ENCODE assay signal across 16 cellular contexts in the genomic region with DNA sequence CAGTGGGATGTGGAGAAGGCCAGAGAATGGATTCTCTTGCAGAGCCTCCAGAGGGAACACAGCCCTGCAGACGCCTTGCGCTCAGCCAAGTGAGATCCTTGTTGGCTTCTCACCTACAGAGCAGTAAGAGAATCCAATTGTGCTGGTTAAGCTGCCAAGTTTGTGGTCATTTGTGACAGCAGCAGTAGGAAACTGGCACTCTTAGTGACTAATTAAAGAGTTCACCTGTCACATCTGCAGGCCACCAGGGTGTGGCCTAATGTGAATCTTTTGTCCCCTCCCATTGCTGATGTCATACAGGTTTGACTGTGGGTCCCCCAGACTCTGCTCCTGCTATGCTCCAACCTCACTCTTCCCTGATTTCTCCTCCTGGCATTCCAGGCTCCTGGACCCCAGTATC.
DNase-seq lines count a peak whose midpoint lies in the region; ATAC-seq and TF ChIP-seq lines count a peak whose summit lies in the region.
"Had no signal": no experiment of that assay in that cellular context is flagged by ENCODE, and none has a peak within 500 bp of the region (broad histone marks: within the 10 kb centered on the region; RNA-seq: fewer than 3 reads in every experiment).

No MANE protein-coding gene starts in this region.

- H3K4me3 Mint-ChIP-seq in WTC11: no peak overlapping the region
- H3K4me3 Mint-ChIP-seq: T-helper 17 cell had no signal

- H3K4me3 ChIP-seq in H7 (ENCODE audit: insufficient read depth, low read depth, low read length): no peak overlapping the region
- H3K4me3 ChIP-seq: BLaER1 treated with 17β-estradiol and CSF1 and Interleukin-3, amounts not matched to agents 10 nM and 100 nM; GM12878; K562 had no signal

- CTCF ChIA-PET in WTC11 (lab: Charles Lee): interaction anchor here (1.4 to 2.1 kb wide), 2 partner anchors 46 to 353 kb away, joined by 4 to 7 read pairs; no protein-coding TSS in a partner anchor

- ATAC-seq in WTC11 (peak; percentile 14; the same call in 1 of the 2 replicates), HG03457 (IDR thresholded peaks at IDR 0.05; ENCODE audit: unreplicated experiment) (no peak)
- ATAC-seq: GM12878, K562, Right ventricle myocardium inferior, T-helper 17 cell had no signal

- peak; percentile 33 for DNase-seq in H7
- DNase-seq in NCI-H2107 (lab: John Stamatoyannopoulos, UW): peak; percentile 38
- no peak for DNase-seq in WTC11 (ENCODE audit: low spot score)
- DNase-seq in renal cortical epithelial cell (ENCODE audit: low read depth): peak; percentile 10
- no peak for DNase-seq in SIG-M5 (lab: John Stamatoyannopoulos, UW)
- no peak for DNase-seq in OCI-M2 (lab: John Stamatoyannopoulos, UW; ENCODE audit: unreplicated experiment)
- no peak for DNase-seq in cortex of kidney (lab: John Stamatoyannopoulos, UW)
- DNase-seq: DMS153, NCI-H2171, NCI-H524, T-helper 17 cell had no signal

- H3K36me3 Mint-ChIP-seq in WTC11: no peaks in the 10 kb centered on the region

- no peaks in the 10 kb centered on the region for H3K36me3 ChIP-seq in H7 (replicated peaks; ENCODE audit: control insufficient read depth, insufficient read depth, low read length)
- H3K36me3 ChIP-seq: BLaER1 treated with 17β-estradiol and CSF1 and Interleukin-3, amounts not matched to agents 10 nM and 100 nM had no signal

- H3K27me3 ChIP-seq in H7 (ENCODE audit: control insufficient read depth, insufficient read depth, low read length): no peaks in the 10 kb centered on the region
- H3K27me3 ChIP-seq: BLaER1 treated with 17β-estradiol and CSF1 and Interleukin-3, amounts not matched to agents 10 nM and 100 nM had no signal

- H3K27ac Mint-ChIP-seq in WTC11: no peak overlapping the region
- H3K27ac Mint-ChIP-seq: T-helper 17 cell had no signal

- peaks cover 17% of the 10 kb centered on the region for H3K27me3 Mint-ChIP-seq in WTC11 (ENCODE audit: low read depth)

- no peak for TF ChIP-seq CTCF in WTC11 (IDR thresholded peaks at IDR 0.05)

- peaks cover 16% of the 10 kb centered on the region for H3K9me3 Mint-ChIP-seq in WTC11

- H3K4me1 Mint-ChIP-seq in WTC11: no peaks in the 10 kb centered on the region
- H3K4me1 Mint-ChIP-seq: T-helper 17 cell had no signal

- POLR2A ChIA-PET in WTC11 (lab: Charles Lee): no interaction called here

TF ChIP-seq in WTC11, 78 proteins besides CTCF, POLR2A, EP300 and RAD21:
- TF ChIP-seq ZNF416 (CRISPR knock-in tag; IDR thresholded peaks at IDR 0.05): no peak
- TF ChIP-seq FOXK1 (CRISPR knock-in tag; IDR thresholded peaks at IDR 0.05): no peak
- no peak for TF ChIP-seq MXD4 (CRISPR knock-in tag; IDR thresholded peaks at IDR 0.05; ENCODE audit: borderline replicate concordance)
- TF ChIP-seq NFYB (CRISPR knock-in tag; conservative IDR thresholded peaks at IDR 0.05; ENCODE audit: low read depth): no peak
- TF ChIP-seq, protein P1, sequence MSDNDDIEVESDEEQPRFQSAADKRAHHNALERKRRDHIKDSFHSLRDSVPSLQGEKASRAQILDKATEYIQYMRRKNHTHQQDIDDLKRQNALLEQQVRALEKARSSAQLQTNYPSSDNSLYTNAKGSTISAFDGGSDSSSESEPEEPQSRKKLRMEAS (CRISPR knock-in tag; IDR thresholded peaks at IDR 0.05): no peak
- TF ChIP-seq, protein P2, sequence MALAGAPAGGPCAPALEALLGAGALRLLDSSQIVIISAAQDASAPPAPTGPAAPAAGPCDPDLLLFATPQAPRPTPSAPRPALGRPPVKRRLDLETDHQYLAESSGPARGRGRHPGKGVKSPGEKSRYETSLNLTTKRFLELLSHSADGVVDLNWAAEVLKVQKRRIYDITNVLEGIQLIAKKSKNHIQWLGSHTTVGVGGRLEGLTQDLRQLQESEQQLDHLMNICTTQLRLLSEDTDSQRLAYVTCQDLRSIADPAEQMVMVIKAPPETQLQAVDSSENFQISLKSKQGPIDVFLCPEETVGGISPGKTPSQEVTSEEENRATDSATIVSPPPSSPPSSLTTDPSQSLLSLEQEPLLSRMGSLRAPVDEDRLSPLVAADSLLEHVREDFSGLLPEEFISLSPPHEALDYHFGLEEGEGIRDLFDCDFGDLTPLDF (CRISPR knock-in tag; IDR thresholded peaks at IDR 0.05): no peak
- TF ChIP-seq SOX15 (CRISPR knock-in tag; IDR thresholded peaks at IDR 0.05): no peak
- TF ChIP-seq, protein P3, sequence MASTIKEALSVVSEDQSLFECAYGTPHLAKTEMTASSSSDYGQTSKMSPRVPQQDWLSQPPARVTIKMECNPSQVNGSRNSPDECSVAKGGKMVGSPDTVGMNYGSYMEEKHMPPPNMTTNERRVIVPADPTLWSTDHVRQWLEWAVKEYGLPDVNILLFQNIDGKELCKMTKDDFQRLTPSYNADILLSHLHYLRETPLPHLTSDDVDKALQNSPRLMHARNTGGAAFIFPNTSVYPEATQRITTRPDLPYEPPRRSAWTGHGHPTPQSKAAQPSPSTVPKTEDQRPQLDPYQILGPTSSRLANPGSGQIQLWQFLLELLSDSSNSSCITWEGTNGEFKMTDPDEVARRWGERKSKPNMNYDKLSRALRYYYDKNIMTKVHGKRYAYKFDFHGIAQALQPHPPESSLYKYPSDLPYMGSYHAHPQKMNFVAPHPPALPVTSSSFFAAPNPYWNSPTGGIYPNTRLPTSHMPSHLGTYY (CRISPR knock-in tag; IDR thresholded peaks at IDR 0.05): no peak
- TF ChIP-seq, protein P4, sequence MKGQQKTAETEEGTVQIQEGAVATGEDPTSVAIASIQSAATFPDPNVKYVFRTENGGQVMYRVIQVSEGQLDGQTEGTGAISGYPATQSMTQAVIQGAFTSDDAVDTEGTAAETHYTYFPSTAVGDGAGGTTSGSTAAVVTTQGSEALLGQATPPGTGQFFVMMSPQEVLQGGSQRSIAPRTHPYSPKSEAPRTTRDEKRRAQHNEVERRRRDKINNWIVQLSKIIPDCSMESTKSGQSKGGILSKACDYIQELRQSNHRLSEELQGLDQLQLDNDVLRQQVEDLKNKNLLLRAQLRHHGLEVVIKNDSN (CRISPR knock-in tag; IDR thresholded peaks at IDR 0.05): no peak
- TF ChIP-seq, protein P5, sequence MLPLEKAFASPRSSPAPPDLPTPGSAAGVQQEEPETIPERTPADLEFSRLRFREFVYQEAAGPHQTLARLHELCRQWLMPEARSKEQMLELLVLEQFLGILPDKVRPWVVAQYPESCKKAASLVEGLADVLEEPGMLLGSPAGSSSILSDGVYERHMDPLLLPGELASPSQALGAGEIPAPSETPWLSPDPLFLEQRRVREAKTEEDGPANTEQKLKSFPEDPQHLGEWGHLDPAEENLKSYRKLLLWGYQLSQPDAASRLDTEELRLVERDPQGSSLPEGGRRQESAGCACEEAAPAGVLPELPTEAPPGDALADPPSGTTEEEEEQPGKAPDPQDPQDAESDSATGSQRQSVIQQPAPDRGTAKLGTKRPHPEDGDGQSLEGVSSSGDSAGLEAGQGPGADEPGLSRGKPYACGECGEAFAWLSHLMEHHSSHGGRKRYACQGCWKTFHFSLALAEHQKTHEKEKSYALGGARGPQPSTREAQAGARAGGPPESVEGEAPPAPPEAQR (CRISPR knock-in tag; IDR thresholded peaks at IDR 0.05): no peak
- no peak for TF ChIP-seq JAZF1 (CRISPR knock-in tag; IDR thresholded peaks at IDR 0.05)

Comparison
In these comparisons a context has a peak if more than half of its experiments do, and no peak if none do; other contexts are left out.
1. DNase-seq: peak in H7 (single experiment), NCI-H2107 (single experiment) and renal cortical epithelial cell (single experiment); none in WTC11 (single experiment), SIG-M5 (single experiment), OCI-M2 (single experiment) and cortex of kidney (single experiment).